Comparison of ENCODE assay signal across 15 cellular contexts in genomic region chr1:244414543-244414942, GRCh38. TPM values are rescaled to one million over a fixed set of nuclear protein-coding genes. Genes with fewer than 3 reads are reported as not detected.
DNase-seq lines count a peak whose midpoint lies in the region; ATAC-seq and TF ChIP-seq lines count a peak whose summit lies in the region.
"Had no signal": no experiment of that assay in that cellular context is flagged by ENCODE, and none has a peak within 500 bp of the region (broad histone marks: within the 10 kb centered on the region; RNA-seq: fewer than 3 reads in every experiment).

No MANE protein-coding gene starts in this region.

- no peaks in the 10 kb centered on the region for H3K4me1 ChIP-seq in naive thymus-derived CD4-positive, alpha-beta T cell (ENCODE audit: control insufficient read depth in 2 of 2, insufficient read depth in 2 of 2, low read length in 2 of 2)

- peaks cover 85% of the 10 kb centered on the region for H3K36me3 Mint-ChIP-seq in activated naive CD8-positive, alpha-beta T cell treated with anti-CD3 and anti-CD28 coated beads, Interleukin-2, amount 50 U/mL, for 24 hours (ENCODE audit: low read depth)
- H3K36me3 Mint-ChIP-seq in activated naive CD8-positive, alpha-beta T cell treated with anti-CD3 and anti-CD28 coated beads for 36 hours = peaks cover 68% of the 10 kb centered on the region
- peaks cover 40 to 96% (median 77%) of the 10 kb centered on the region in 5 donors for H3K36me3 Mint-ChIP-seq in naive thymus-derived CD4-positive, alpha-beta T cell

- CTCF ChIA-PET in naive thymus-derived CD4-positive, alpha-beta T cell (lab: Charles Lee) = no interaction called here

- no peaks in the 10 kb centered on the region for H3K9me3 Mint-ChIP-seq in activated naive CD8-positive, alpha-beta T cell treated with anti-CD3 and anti-CD28 coated beads, Interleukin-2, amount 50 U/mL, for 24 hours
- no peaks in the 10 kb centered on the region for H3K9me3 Mint-ChIP-seq in activated naive CD8-positive, alpha-beta T cell treated with anti-CD3 and anti-CD28 coated beads for 36 hours
- no peaks in the 10 kb centered on the region for H3K9me3 Mint-ChIP-seq in naive thymus-derived CD4-positive, alpha-beta T cell
- H3K9me3 Mint-ChIP-seq: IgD-negative memory B cell, T-cell had no signal

- ATAC-seq in activated naive CD8-positive, alpha-beta T cell treated with anti-CD3 and anti-CD28 coated beads, Interleukin-2, amount 50 U/mL, for 24 hours = no peak
- no peak for ATAC-seq in naive thymus-derived CD4-positive, alpha-beta T cell
- ATAC-seq: stimulated activated naive CD8-positive, alpha-beta T cell treated with anti-CD3 and anti-CD28 coated beads, Interleukin-15, Interleukin-2, amounts not matched to agents 100 U/mL and 50 U/mL, for 24 hours; T-cell had no signal

- DNase-seq in activated naive CD8-positive, alpha-beta T cell treated with anti-CD3 and anti-CD28 coated beads, Interleukin-2, amount 50 U/mL, for 24 hours = no peak
- no peak for DNase-seq in activated naive CD8-positive, alpha-beta T cell treated with anti-CD3 and anti-CD28 coated beads for 36 hours
- peak; percentile 32 for DNase-seq in amniotic stem cell (lab: John Stamatoyannopoulos, UW)
- peak; percentile 58 for DNase-seq in fibroblast of villous mesenchyme (ENCODE audit: low read depth)
- DNase-seq in stromal cell of bone marrow (ENCODE audit: low read depth) = peak; percentile 81
- DNase-seq in naive thymus-derived CD4-positive, alpha-beta T cell = no peak
- no peak for DNase-seq in NOMO-1 treated with dmso at 0.1 percent for 144 hours (lab: John Stamatoyannopoulos, UW; ENCODE audit: unreplicated experiment)
- DNase-seq in substantia nigra (lab: John Stamatoyannopoulos, UW) = no peak
- DNase-seq: NCI-H2081 treated with DMSO at 0.1 percent for 48 hours; nucleus accumbens; stimulated activated CD4-positive, alpha-beta T cell treated with anti-CD3 and anti-CD28 coated beads, Interleukin-2, amount 100 ng/mL, for 24 hours; stimulated activated naive CD8-positive, alpha-beta T cell treated with anti-CD3 and anti-CD28 coated beads, Interleukin-15, Interleukin-2, amounts not matched to agents 100 U/mL and 50 U/mL, for 24 hours; T-cell had no signal

- H3K9me3 ChIP-seq in naive thymus-derived CD4-positive, alpha-beta T cell (ENCODE audit: control insufficient read depth in 2 of 3, low read length in 3 of 3) = no peaks in the 10 kb centered on the region

- H3K27ac ChIP-seq in naive thymus-derived CD4-positive, alpha-beta T cell (ENCODE audit: low read depth, low read length) = no peak overlapping the region
- H3K27ac ChIP-seq in substantia nigra (ENCODE audit: low read depth, low read length, poor library complexity, severe bottlenecking) = no peak overlapping the region

- no peak overlapping the region for H3K4me3 ChIP-seq in fibroblast of villous mesenchyme (ENCODE audit: low read depth, low read length)
- H3K4me3 ChIP-seq in naive thymus-derived CD4-positive, alpha-beta T cell (ENCODE audit: low read length) = no peak overlapping the region

- H3K4me3 Mint-ChIP-seq in activated naive CD8-positive, alpha-beta T cell treated with anti-CD3 and anti-CD28 coated beads, Interleukin-2, amount 50 U/mL, for 24 hours = no peak overlapping the region
- no peak overlapping the region for H3K4me3 Mint-ChIP-seq in activated naive CD8-positive, alpha-beta T cell treated with anti-CD3 and anti-CD28 coated beads for 36 hours
- no peak overlapping the region for H3K4me3 Mint-ChIP-seq in naive thymus-derived CD4-positive, alpha-beta T cell
- H3K4me3 Mint-ChIP-seq: IgD-negative memory B cell, T-cell had no signal

- H3K27me3 ChIP-seq in naive thymus-derived CD4-positive, alpha-beta T cell (ENCODE audit: control insufficient read depth in 2 of 2, insufficient read depth in 2 of 2, low read length in 2 of 2) = no peaks in the 10 kb centered on the region

- peak; percentile 44 for TF ChIP-seq CTCF in fibroblast of villous mesenchyme (IDR thresholded peaks at IDR 0.05; ENCODE audit: insufficient read depth, low read depth, low read length)

- POLR2A ChIA-PET in naive thymus-derived CD4-positive, alpha-beta T cell (lab: Charles Lee) = interaction anchor here (1.2 kb wide), 1 partner anchor 36 kb away, joined by 4 read pairs; no protein-coding TSS in a partner anchor

- peaks cover 8% of the 10 kb centered on the region for H3K4me1 Mint-ChIP-seq in activated naive CD8-positive, alpha-beta T cell treated with anti-CD3 and anti-CD28 coated beads, Interleukin-2, amount 50 U/mL, for 24 hours
- peaks cover 4% of the 10 kb centered on the region for H3K4me1 Mint-ChIP-seq in activated naive CD8-positive, alpha-beta T cell treated with anti-CD3 and anti-CD28 coated beads for 36 hours
- H3K4me1 Mint-ChIP-seq in naive thymus-derived CD4-positive, alpha-beta T cell = peaks cover 0 to 21% (median 0%) of the 10 kb centered on the region in 7 donors
- H3K4me1 Mint-ChIP-seq: T-cell had no signal

- H3K36me3 ChIP-seq in naive thymus-derived CD4-positive, alpha-beta T cell (ENCODE audit: control insufficient read depth in 2 of 3, insufficient read depth in 3 of 3, low read length in 3 of 3) = peaks cover 22 to 97% (median 33%) of the 10 kb centered on the region in 3 experiments

- H3K27me3 Mint-ChIP-seq in activated naive CD8-positive, alpha-beta T cell treated with anti-CD3 and anti-CD28 coated beads, Interleukin-2, amount 50 U/mL, for 24 hours = no peaks in the 10 kb centered on the region
- H3K27me3 Mint-ChIP-seq in activated naive CD8-positive, alpha-beta T cell treated with anti-CD3 and anti-CD28 coated beads for 36 hours = no peaks in the 10 kb centered on the region
- H3K27me3 Mint-ChIP-seq in naive thymus-derived CD4-positive, alpha-beta T cell = no peaks in the 10 kb centered on the region
- H3K27me3 Mint-ChIP-seq: IgD-negative memory B cell, T-cell had no signal

- peak overlapping the region; percentile 65 for H3K27ac Mint-ChIP-seq in activated naive CD8-positive, alpha-beta T cell treated with anti-CD3 and anti-CD28 coated beads, Interleukin-2, amount 50 U/mL, for 24 hours
- H3K27ac Mint-ChIP-seq in activated naive CD8-positive, alpha-beta T cell treated with anti-CD3 and anti-CD28 coated beads for 36 hours = no peak overlapping the region
- H3K27ac Mint-ChIP-seq in naive thymus-derived CD4-positive, alpha-beta T cell = no peak overlapping the region
- H3K27ac Mint-ChIP-seq: IgD-negative memory B cell, T-cell had no signal

- intact Hi-C loops in naive thymus-derived CD4-positive, alpha-beta T cell (cut with micrococcal nuclease) = no loop called here

RNA-seq across cellular contexts. Expression of gene ADSS2, which starts 37.2 kb away (rescaled TPM):
- 10 to 100 TPM; 66.1 to 67.8 TPM for total RNA-seq in activated naive CD8-positive, alpha-beta T cell treated with anti-CD3 and anti-CD28 coated beads for 36 hours
- 51.2 and 70.0 TPM in 2 replicates for total RNA-seq in fibroblast of villous mesenchyme
- 10 to 100 TPM; 38.8 to 61.0 (median 52.4) TPM for total RNA-seq in naive thymus-derived CD4-positive, alpha-beta T cell
- polyA plus RNA-seq in naive thymus-derived CD4-positive, alpha-beta T cell = 10 to 100 TPM; 25.3 to 27.6 TPM

RNA-seq across cellular contexts. Expression of gene CATSPERE, which starts 46.5 kb away (rescaled TPM):
- under 1 TPM; 0.38 to 0.45 TPM for total RNA-seq in activated naive CD8-positive, alpha-beta T cell treated with anti-CD3 and anti-CD28 coated beads for 36 hours
- total RNA-seq in fibroblast of villous mesenchyme = 0.64 and 1.7 TPM in 2 replicates
- total RNA-seq in naive thymus-derived CD4-positive, alpha-beta T cell = 1 to 10 TPM in 4 of 5 experiments, under 1 TPM in 1; 0.77 to 2.2 (median 1.7) TPM
- under 1 TPM; 0.24 to 0.26 TPM for polyA plus RNA-seq in naive thymus-derived CD4-positive, alpha-beta T cell
- total RNA-seq: G401 had no signal

Comparison
In these comparisons a context has a peak if more than half of its experiments do, and no peak if none do; other contexts are left out.
1. DNase-seq: peak in amniotic stem cell (single experiment), fibroblast of villous mesenchyme (single experiment) and stromal cell of bone marrow (single experiment); none in activated naive CD8-positive, alpha-beta T cell treated with anti-CD3 and anti-CD28 coated beads, Interleukin-2, amount 50 U/mL, for 24 hours (single experiment), activated naive CD8-positive, alpha-beta T cell treated with anti-CD3 and anti-CD28 coated beads for 36 hours (single experiment), naive thymus-derived CD4-positive, alpha-beta T cell (0 of 9), NOMO-1 treated with dmso at 0.1 percent for 144 hours (single experiment) and substantia nigra (0 of 49).